2 cellular contexts compared by ENCODE assay signal in genomic region chr3:106212658-106213222, GRCh38.
TF ChIP-seq lines count a peak whose summit lies in the region.

No MANE protein-coding gene starts in this region.

TF ChIP-seq in HEK293, 187 proteins besides CTCF, POLR2A, EP300 and RAD21 (continued from another document):
- TF ChIP-seq, protein P1, sequence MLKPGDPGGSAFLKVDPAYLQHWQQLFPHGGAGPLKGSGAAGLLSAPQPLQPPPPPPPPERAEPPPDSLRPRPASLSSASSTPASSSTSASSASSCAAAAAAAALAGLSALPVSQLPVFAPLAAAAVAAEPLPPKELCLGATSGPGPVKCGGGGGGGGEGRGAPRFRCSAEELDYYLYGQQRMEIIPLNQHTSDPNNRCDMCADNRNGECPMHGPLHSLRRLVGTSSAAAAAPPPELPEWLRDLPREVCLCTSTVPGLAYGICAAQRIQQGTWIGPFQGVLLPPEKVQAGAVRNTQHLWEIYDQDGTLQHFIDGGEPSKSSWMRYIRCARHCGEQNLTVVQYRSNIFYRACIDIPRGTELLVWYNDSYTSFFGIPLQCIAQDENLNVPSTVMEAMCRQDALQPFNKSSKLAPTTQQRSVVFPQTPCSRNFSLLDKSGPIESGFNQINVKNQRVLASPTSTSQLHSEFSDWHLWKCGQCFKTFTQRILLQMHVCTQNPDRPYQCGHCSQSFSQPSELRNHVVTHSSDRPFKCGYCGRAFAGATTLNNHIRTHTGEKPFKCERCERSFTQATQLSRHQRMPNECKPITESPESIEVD (tag by site-specific recombination; IDR thresholded peaks at IDR 0.05): peak; percentile 88

TF ChIP-seq in GM23338, 12 proteins besides CTCF, POLR2A, EP300 and RAD21 (continued from another document):
- TF ChIP-seq REST (IDR thresholded peaks at IDR 0.05; ENCODE audit: unreplicated experiment): no peak
- no peak for TF ChIP-seq ZNF331 (CRISPR knock-in tag; IDR thresholded peaks at IDR 0.05; ENCODE audit: low read depth)
- TF ChIP-seq, protein P2, sequence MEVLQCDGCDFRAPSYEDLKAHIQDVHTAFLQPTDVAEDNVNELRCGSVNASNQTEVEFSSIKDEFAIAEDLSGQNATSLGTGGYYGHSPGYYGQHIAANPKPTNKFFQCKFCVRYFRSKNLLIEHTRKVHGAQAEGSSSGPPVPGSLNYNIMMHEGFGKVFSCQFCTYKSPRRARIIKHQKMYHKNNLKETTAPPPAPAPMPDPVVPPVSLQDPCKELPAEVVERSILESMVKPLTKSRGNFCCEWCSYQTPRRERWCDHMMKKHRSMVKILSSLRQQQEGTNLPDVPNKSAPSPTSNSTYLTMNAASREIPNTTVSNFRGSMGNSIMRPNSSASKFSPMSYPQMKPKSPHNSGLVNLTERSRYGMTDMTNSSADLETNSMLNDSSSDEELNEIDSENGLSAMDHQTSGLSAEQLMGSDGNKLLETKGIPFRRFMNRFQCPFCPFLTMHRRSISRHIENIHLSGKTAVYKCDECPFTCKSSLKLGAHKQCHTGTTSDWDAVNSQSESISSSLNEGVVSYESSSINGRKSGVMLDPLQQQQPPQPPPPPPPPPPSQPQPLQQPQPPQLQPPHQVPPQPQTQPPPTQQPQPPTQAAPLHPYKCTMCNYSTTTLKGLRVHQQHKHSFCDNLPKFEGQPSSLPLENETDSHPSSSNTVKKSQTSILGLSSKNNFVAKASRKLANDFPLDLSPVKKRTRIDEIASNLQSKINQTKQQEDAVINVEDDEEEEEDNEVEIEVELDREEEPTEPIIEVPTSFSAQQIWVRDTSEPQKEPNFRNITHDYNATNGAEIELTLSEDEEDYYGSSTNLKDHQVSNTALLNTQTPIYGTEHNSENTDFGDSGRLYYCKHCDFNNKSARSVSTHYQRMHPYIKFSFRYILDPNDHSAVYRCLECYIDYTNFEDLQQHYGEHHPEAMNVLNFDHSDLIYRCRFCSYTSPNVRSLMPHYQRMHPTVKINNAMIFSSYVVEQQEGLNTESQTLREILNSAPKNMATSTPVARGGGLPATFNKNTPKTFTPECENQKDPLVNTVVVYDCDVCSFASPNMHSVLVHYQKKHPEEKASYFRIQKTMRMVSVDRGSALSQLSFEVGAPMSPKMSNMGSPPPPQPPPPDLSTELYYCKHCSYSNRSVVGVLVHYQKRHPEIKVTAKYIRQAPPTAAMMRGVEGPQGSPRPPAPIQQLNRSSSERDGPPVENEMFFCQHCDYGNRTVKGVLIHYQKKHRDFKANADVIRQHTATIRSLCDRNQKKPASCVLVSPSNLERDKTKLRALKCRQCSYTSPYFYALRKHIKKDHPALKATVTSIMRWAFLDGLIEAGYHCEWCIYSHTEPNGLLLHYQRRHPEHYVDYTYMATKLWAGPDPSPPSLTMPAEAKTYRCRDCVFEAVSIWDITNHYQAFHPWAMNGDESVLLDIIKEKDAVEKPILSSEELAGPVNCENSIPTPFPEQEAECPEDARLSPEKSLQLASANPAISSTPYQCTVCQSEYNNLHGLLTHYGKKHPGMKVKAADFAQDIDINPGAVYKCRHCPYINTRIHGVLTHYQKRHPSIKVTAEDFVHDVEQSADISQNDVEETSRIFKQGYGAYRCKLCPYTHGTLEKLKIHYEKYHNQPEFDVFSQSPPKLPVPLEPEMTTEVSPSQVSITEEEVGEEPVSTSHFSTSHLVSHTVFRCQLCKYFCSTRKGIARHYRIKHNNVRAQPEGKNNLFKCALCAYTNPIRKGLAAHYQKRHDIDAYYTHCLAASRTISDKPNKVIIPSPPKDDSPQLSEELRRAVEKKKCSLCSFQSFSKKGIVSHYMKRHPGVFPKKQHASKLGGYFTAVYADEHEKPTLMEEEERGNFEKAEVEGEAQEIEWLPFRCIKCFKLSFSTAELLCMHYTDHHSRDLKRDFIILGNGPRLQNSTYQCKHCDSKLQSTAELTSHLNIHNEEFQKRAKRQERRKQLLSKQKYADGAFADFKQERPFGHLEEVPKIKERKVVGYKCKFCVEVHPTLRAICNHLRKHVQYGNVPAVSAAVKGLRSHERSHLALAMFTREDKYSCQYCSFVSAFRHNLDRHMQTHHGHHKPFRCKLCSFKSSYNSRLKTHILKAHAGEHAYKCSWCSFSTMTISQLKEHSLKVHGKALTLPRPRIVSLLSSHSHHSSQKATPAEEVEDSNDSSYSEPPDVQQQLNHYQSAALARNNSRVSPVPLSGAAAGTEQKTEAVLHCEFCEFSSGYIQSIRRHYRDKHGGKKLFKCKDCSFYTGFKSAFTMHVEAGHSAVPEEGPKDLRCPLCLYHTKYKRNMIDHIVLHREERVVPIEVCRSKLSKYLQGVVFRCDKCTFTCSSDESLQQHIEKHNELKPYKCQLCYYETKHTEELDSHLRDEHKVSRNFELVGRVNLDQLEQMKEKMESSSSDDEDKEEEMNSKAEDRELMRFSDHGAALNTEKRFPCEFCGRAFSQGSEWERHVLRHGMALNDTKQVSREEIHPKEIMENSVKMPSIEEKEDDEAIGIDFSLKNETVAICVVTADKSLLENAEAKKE (CRISPR knock-in tag; IDR thresholded peaks at IDR 0.05): no peak
- TF ChIP-seq, protein P3, sequence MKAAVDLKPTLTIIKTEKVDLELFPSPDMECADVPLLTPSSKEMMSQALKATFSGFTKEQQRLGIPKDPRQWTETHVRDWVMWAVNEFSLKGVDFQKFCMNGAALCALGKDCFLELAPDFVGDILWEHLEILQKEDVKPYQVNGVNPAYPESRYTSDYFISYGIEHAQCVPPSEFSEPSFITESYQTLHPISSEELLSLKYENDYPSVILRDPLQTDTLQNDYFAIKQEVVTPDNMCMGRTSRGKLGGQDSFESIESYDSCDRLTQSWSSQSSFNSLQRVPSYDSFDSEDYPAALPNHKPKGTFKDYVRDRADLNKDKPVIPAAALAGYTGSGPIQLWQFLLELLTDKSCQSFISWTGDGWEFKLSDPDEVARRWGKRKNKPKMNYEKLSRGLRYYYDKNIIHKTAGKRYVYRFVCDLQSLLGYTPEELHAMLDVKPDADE (IDR thresholded peaks at IDR 0.05): no peak
- TF ChIP-seq ZNF114 (CRISPR knock-in tag; IDR thresholded peaks at IDR 0.05): no peak
- no peak for TF ChIP-seq STAT1 (IDR thresholded peaks at IDR 0.05; ENCODE audit: unreplicated experiment)
- no peak for TF ChIP-seq NANOG (IDR thresholded peaks at IDR 0.05; ENCODE audit: borderline replicate concordance)
TF ChIP-seq in GM23338: peak in this region for 0.
